13 cellular contexts compared by ENCODE assay signal in the genomic region with DNA sequence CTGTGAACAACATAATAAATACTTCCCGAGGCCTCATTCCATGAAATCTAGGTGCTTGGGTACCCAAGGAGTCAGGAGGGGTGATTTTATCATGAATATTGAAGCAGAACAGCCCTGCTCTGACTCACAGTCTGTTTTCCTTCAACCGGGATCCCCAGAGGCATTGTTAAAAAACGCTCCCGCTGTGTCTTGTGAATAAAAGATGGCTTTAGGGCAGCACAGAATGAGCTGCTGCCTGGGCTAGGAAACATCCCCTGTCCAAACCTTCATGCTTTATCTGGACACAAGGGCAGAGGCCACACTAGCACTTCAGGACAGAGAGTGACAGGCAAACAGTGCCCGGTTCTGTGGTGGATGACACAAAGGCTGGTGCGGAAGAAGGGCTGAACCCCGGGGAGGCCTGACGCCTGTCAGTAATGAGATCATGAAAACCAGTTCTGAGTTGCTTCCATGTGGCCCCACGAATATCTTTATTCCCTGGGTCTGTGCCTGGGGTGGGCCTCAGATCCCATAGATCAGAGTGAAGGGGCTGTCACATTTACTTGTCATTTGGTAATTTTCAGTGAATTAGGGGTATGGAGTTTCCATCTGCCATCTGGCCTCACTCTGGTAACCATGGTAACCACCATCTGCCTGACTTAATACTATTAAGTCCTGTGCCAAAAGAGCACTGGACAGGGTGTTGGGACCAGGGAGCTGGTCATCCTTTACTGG. TPM values are rescaled to one million over a fixed set of nuclear protein-coding genes. Genes with fewer than 3 reads are reported as not detected.
DNase-seq lines count a peak whose midpoint lies in the region; ATAC-seq and TF ChIP-seq lines count a peak whose summit lies in the region.
"Had no signal": no experiment of that assay in that cellular context is flagged by ENCODE, and none has a peak within 500 bp of the region (broad histone marks: within the 10 kb centered on the region; RNA-seq: fewer than 3 reads in every experiment).

No MANE protein-coding gene starts in this region.

- 51 to 59% methylated on average over 9 of the region's 9 CpGs for WGBS in heart right ventricle, 2 donors

- no peak for ATAC-seq in heart right ventricle
- no peak for ATAC-seq in GM18873 (IDR thresholded peaks at IDR 0.05; ENCODE audit: low FRiP score, unreplicated experiment)
- ATAC-seq: naive thymus-derived CD8-positive, alpha-beta T cell; Panc1 had no signal

- H3K36me3 ChIP-seq in heart right ventricle, result no peaks in the 10 kb centered on the region
- H3K36me3 ChIP-seq in iPS-18a (ENCODE audit: control insufficient read depth, low read depth, low read length), result no peaks in the 10 kb centered on the region
- H3K36me3 ChIP-seq in brain microvascular endothelial cell (replicated peaks), result no peaks in the 10 kb centered on the region
- no peaks in the 10 kb centered on the region for H3K36me3 ChIP-seq in PC-9 (ENCODE audit: low read depth)

- no peaks in the 10 kb centered on the region for H4K20me1 ChIP-seq in PC-9 (ENCODE audit: insufficient read depth)

- in situ Hi-C loops in brain microvascular endothelial cell (cut with HindIII; ENCODE audit: low pct_ligation_motif_present, low sequenced_read_pairs), result no loop called here

- no TSS peak for BruUV-seq in PC-9 (replicated peaks; lab: Mats Ljungman, UMichigan)

- POLR2A ChIA-PET in PC-9 (lab: Charles Lee; ENCODE audit: unreplicated experiment), result no interaction called here

- CTCF ChIA-PET in PC-9 (lab: Charles Lee), result no interaction called here

- H3K27me3 ChIP-seq in heart right ventricle, result peaks cover 0 to 58% (median 49%) of the 10 kb centered on the region in 7 donors
- peaks cover 42% of the 10 kb centered on the region for H3K27me3 ChIP-seq in iPS-18a (ENCODE audit: control insufficient read depth, insufficient read depth, low read length)
- H3K27me3 ChIP-seq in brain microvascular endothelial cell (replicated peaks), result peaks cover 47% of the 10 kb centered on the region
- H3K27me3 ChIP-seq in PC-9 (ENCODE audit: insufficient read depth, low read depth), result no peaks in the 10 kb centered on the region

- intact Hi-C loops in cardiac septum (cut with DNase I) (no loop called here), heart right ventricle (cut with DNase I) (no loop called here), PC-9 (cut with micrococcal nuclease; ENCODE audit: unreplicated experiment) (no loop called here)

- no peak overlapping the region for H3K27ac ChIP-seq in heart right ventricle
- no peak overlapping the region for H3K27ac ChIP-seq in iPS-18a (ENCODE audit: low read length)
- no peak overlapping the region for H3K27ac ChIP-seq in brain microvascular endothelial cell
- no peak overlapping the region for H3K27ac ChIP-seq in PC-9

- TF ChIP-seq CTCF in heart right ventricle (IDR thresholded peaks at IDR 0.05) (no peak), brain microvascular endothelial cell (IDR thresholded peaks at IDR 0.05; ENCODE audit: low read depth, low read length, missing control alignments) (no peak), PC-9 (conservative IDR thresholded peaks at IDR 0.05) (no peak)

- H3F3A ChIP-seq in PC-9 (ENCODE audit: insufficient read depth, low read depth), result no peaks in the 10 kb centered on the region

- no peaks in the 10 kb centered on the region for H3K9me2 ChIP-seq in PC-9 (ENCODE audit: insufficient read depth)

- peaks cover 0 to 6% (median 0%) of the 10 kb centered on the region in 9 donors for H3K4me1 ChIP-seq in heart right ventricle
- peaks cover 34% of the 10 kb centered on the region for H3K4me1 ChIP-seq in iPS-18a (ENCODE audit: control insufficient read depth, low read depth, low read length)
- H3K4me1 ChIP-seq in PC-9 (replicated peaks; ENCODE audit: insufficient read depth), result no peaks in the 10 kb centered on the region

- H3K9ac ChIP-seq in iPS-18a (ENCODE audit: low read length), result no peak overlapping the region

- H3K4me3 ChIP-seq in heart right ventricle (no peak overlapping the region), iPS-18a (ENCODE audit: low read length) (peak overlapping the region; percentile 7), brain microvascular endothelial cell (ENCODE audit: low read depth, low read length) (no peak overlapping the region), PC-9 (no peak overlapping the region)

- H3K9me3 ChIP-seq in heart right ventricle, result no peaks in the 10 kb centered on the region
- H3K9me3 ChIP-seq in iPS-18a (ENCODE audit: control insufficient read depth, low read depth, low read length), result no peaks in the 10 kb centered on the region
- no peaks in the 10 kb centered on the region for H3K9me3 ChIP-seq in PC-9 (ENCODE audit: insufficient read depth, low read depth)

- H3K79me2 ChIP-seq in PC-9 (ENCODE audit: low read depth), result no peaks in the 10 kb centered on the region

- no peak overlapping the region for H2AFZ ChIP-seq in PC-9

- no peak overlapping the region for H3K4me2 ChIP-seq in PC-9

- peak; percentile 26 for DNase-seq in cardiac septum (ENCODE audit: low spot score)
- DNase-seq in heart right ventricle, result no peak
- DNase-seq in NCI-H82 (lab: John Stamatoyannopoulos, UW), result peak; percentile 72
- no peak for DNase-seq in brain microvascular endothelial cell
- DNase-seq in ecto neural progenitor cell (ENCODE audit: low spot score), result no peak
- DNase-seq in PC-9, result no peak
- DNase-seq: activated T-cell treated with anti-CD3 and anti-CD28 coated beads, Interleukin-2, amount 50 U/mL, for 24 hours; GDM1; naive thymus-derived CD8-positive, alpha-beta T cell; stimulated activated CD4-positive, alpha-beta T cell treated with anti-CD3 and anti-CD28 coated beads, Interleukin-12 subunit alpha, Interleukin-12 subunit beta, amount 100 ng/mL, for 4 hours had no signal

RNA-seq across cellular contexts. Expression of gene IGFBPL1, which starts 2.6 kb away (rescaled TPM):
- total RNA-seq in cardiac septum, result 0.30 TPM
- total RNA-seq in heart right ventricle, result not detected
- polyA plus RNA-seq in heart right ventricle, result not detected
- total RNA-seq in PC-9 (2021), result not detected in 2 replicates
- total RNA-seq: naive thymus-derived CD8-positive, alpha-beta T cell had no signal
- polyA plus RNA-seq: naive thymus-derived CD8-positive, alpha-beta T cell had no signal

RNA-seq across cellular contexts. Expression of gene ALDH1B1, which starts 29.2 kb away (rescaled TPM):
- total RNA-seq in cardiac septum (21.0 TPM), heart right ventricle (10 to 100 TPM; 12.1 to 30.2 (median 18.9) TPM), PC-9 (2021) (13.1 and 18.9 TPM in 2 replicates)
- polyA plus RNA-seq in heart right ventricle, result 10 to 100 TPM in 1 of 2 donors, 1 to 10 TPM in 1; 4.0 to 15.7 TPM

Comparison
In these comparisons a context has a peak if more than half of its experiments do, and no peak if none do; other contexts are left out.
1. DNase-seq: peak in cardiac septum (single experiment) and NCI-H82 (single experiment); none in heart right ventricle (0 of 2), brain microvascular endothelial cell (single experiment), ecto neural progenitor cell (single experiment) and PC-9 (0 of 2).